8 cellular contexts compared by ENCODE assay signal in genomic region chr19:45692187-45693111, GRCh38. TPM values are rescaled to one million over a fixed set of nuclear protein-coding genes. Genes with fewer than 3 reads are reported as not detected.
DNase-seq lines count a peak whose midpoint lies in the region; ATAC-seq and TF ChIP-seq lines count a peak whose summit lies in the region.

Gene QPCTL, plus strand, starts transcription at chr19:45692666. Its CDS starts 38 bp downstream, at chr19:45692704.

- H3K27me3 ChIP-seq in CD8-positive, alpha-beta T cell (ENCODE audit: insufficient read depth, low read length) = no peaks in the 10 kb centered on the region
- H3K27me3 ChIP-seq in lung (ENCODE audit: control insufficient read depth, insufficient read depth) = no peaks in the 10 kb centered on the region

- POLR2A ChIA-PET in CD8-positive, alpha-beta T cell (lab: Charles Lee) = interaction anchor here (0.6 to 4.3 kb wide), 17 partner anchors 11 to 235 kb away, joined by 3 to 26 read pairs (median 4); partner anchors contain the start of genes DMWD, FBXO46, GIPR and IRF2BP1

- no peaks in the 10 kb centered on the region for H3K9me3 Mint-ChIP-seq in CD8-positive, alpha-beta T cell

- peak within 1 kb of the TSS; percentile 74 for H3K4me3 ChIP-seq in CD8-positive, alpha-beta T cell (ENCODE audit: low read depth, low read length)
- H3K4me3 ChIP-seq in lung = peak within 1 kb of the TSS; percentile 59

- H3K9me3 ChIP-seq in CD8-positive, alpha-beta T cell (ENCODE audit: low read length) = no peaks in the 10 kb centered on the region
- H3K9me3 ChIP-seq in lung (ENCODE audit: control insufficient read depth in 2 of 2, insufficient read depth in 1 of 2, low read length in 1 of 2) = no peaks in the 10 kb centered on the region

- peak; percentile 85 for ATAC-seq in CD8-positive, alpha-beta T cell
- ATAC-seq in GM19467 (IDR thresholded peaks at IDR 0.05; ENCODE audit: unreplicated experiment) = peak; percentile 84
- peak; percentile 95 for ATAC-seq in lung (ENCODE audit: insufficient read depth, low FRiP score)

- H3K4me3 Mint-ChIP-seq in CD8-positive, alpha-beta T cell = peak within 1 kb of the TSS; percentile 95

- TF ChIP-seq CTCF in CD8-positive, alpha-beta T cell (IDR thresholded peaks at IDR 0.05) = no peak
- no peak for TF ChIP-seq CTCF in lung (IDR thresholded peaks at IDR 0.05; ENCODE audit: control extremely low read depth, extremely low read depth)

- no peaks in the 10 kb centered on the region for H3K27me3 Mint-ChIP-seq in CD8-positive, alpha-beta T cell (ENCODE audit: low read depth)

- H3K27ac Mint-ChIP-seq in CD8-positive, alpha-beta T cell = peak within 1 kb of the TSS; percentile 94

- CTCF ChIA-PET in CD8-positive, alpha-beta T cell (lab: Charles Lee) = interaction anchor here (0.9 to 8.2 kb wide), 15 partner anchors 11 to 198 kb away, joined by 3 to 97 read pairs (median 4); partner anchors contain the start of gene GIPR

- peaks cover 43% of the 10 kb centered on the region for H3K36me3 Mint-ChIP-seq in CD8-positive, alpha-beta T cell

- peaks cover 17% of the 10 kb centered on the region for H3K4me1 ChIP-seq in CD8-positive, alpha-beta T cell (ENCODE audit: insufficient read depth, low read length)
- H3K4me1 ChIP-seq in lung (ENCODE audit: control insufficient read depth in 2 of 2, insufficient read depth in 2 of 2, low read length in 2 of 2) = peaks cover 0 to 4% of the 10 kb centered on the region in 2 donors

- peak; percentile 91 to 99 (median 93) for DNase-seq in CD8-positive, alpha-beta T cell
- peak; percentile 100 for DNase-seq in HS-27A (ENCODE audit: low read depth)
- peak; percentile 92 for DNase-seq in NK-92 (lab: John Stamatoyannopoulos, UW; ENCODE audit: unreplicated experiment)
- peak; percentile 97 for DNase-seq in activated CD8-positive, alpha-beta memory T cell treated with anti-CD3 and anti-CD28 coated beads for 24 hours
- DNase-seq in effector CD8-positive, alpha-beta T cell (lab: John Stamatoyannopoulos, UW) = peak; percentile 99
- peak; percentile 98 for DNase-seq in lung (ENCODE audit: low spot score)
- peak; percentile 83 to 93 (median 93) for DNase-seq in stimulated activated CD4-positive, alpha-beta T cell treated with anti-CD3 and anti-CD28 coated beads, TNF-alpha, amount 100 ng/mL, for 4 hours (ENCODE audit: low read depth in 3 of 3)

- intact Hi-C loops in CD8-positive, alpha-beta T cell (cut with DNase I, micrococcal nuclease) = loop anchor here (1.0 to 5.0 kb wide), 19 partner anchors 11 to 968 kb away; partner anchors contain the start of genes OPA3 (in 2 of the 2), DACT3 (in 1 of the 2), DMWD (in 1 of the 2) and FBXO46 (in 1 of the 2)

- peak within 1 kb of the TSS; percentile 91 for H3K27ac ChIP-seq in CD8-positive, alpha-beta T cell (ENCODE audit: low read depth, low read length)
- H3K27ac ChIP-seq in lung (ENCODE audit: low read depth in 1 of 2, low read length in 1 of 2) = peak within 1 kb of the TSS; percentile 87 to 94

- H3K4me1 Mint-ChIP-seq in CD8-positive, alpha-beta T cell (ENCODE audit: low read depth) = peaks cover 27% of the 10 kb centered on the region

- peaks cover 21% of the 10 kb centered on the region for H3K36me3 ChIP-seq in CD8-positive, alpha-beta T cell (ENCODE audit: insufficient read depth, low read length)
- H3K36me3 ChIP-seq in lung (ENCODE audit: control insufficient read depth in 2 of 2, insufficient read depth in 2 of 2, low read length in 2 of 2) = peaks cover 9 to 20% of the 10 kb centered on the region in 2 donors

- WGBS in lung, 2 donors = 0% methylated on average over 66 to 70 of the region's 70 CpGs

RNA-seq across cellular contexts. Expression of gene QPCTL, which starts in this region (rescaled TPM):
- total RNA-seq in CD8-positive, alpha-beta T cell = 1 to 10 TPM; 7.0 to 7.5 TPM
- 10 to 100 TPM in 1 of 2 donors, 1 to 10 TPM in 1; 6.3 to 12.2 TPM for total RNA-seq in lung
- 10 to 100 TPM in 1 of 2 donors, 1 to 10 TPM in 1; 6.7 to 13.3 TPM for polyA plus RNA-seq in lung

Comparison
In these comparisons a context has a peak if more than half of its experiments do, and no peak if none do; other contexts are left out.
1. Peak in every context shown above with its lines: DNase-seq, ATAC-seq, H3K4me3 ChIP-seq and H3K27ac ChIP-seq.